11 cellular contexts compared by ENCODE assay signal in genomic region chr1:179298952-179299351, GRCh38. TPM values are rescaled to one million over a fixed set of nuclear protein-coding genes. Genes with fewer than 3 reads are reported as not detected.
DNase-seq lines count a peak whose midpoint lies in the region; ATAC-seq and TF ChIP-seq lines count a peak whose summit lies in the region.
"Had no signal": no experiment of that assay in that cellular context is flagged by ENCODE, and none has a peak within 500 bp of the region (broad histone marks: within the 10 kb centered on the region; RNA-seq: fewer than 3 reads in every experiment).

No MANE protein-coding gene starts in this region.

- H3K4me3 ChIP-seq in left lung: no peak overlapping the region

- peak overlapping the region; percentile 81 for H3K27ac Mint-ChIP-seq in activated CD4-positive, alpha-beta T cell treated with anti-CD3 and anti-CD28 coated beads, Interleukin-2, amount 10 ng/mL, durations not matched to agents 7 days and 5 days

- ATAC-seq in HG02973 (IDR thresholded peaks at IDR 0.05; ENCODE audit: unreplicated experiment): peak; percentile 84
- ATAC-seq in left lung: no peak
- no peak for ATAC-seq in Right ventricle myocardium superior (ENCODE audit: poor library complexity)
- ATAC-seq: esophagus mucosa had no signal

- CTCF ChIA-PET in activated CD4-positive, alpha-beta T cell treated with anti-CD3 and anti-CD28 coated beads, Interleukin-2, amount 10 ng/mL, durations not matched to agents 7 days and 5 days (lab: Charles Lee): interaction anchor here (0.6 kb wide), 1 partner anchor 10 kb away, joined by 3 read pairs; no protein-coding TSS in a partner anchor

- H3K9me3 ChIP-seq in left lung: no peaks in the 10 kb centered on the region

- TF ChIP-seq CTCF in left lung (IDR thresholded peaks at IDR 0.05): no peak

- no peaks in the 10 kb centered on the region for H3K27me3 Mint-ChIP-seq in activated CD4-positive, alpha-beta T cell treated with anti-CD3 and anti-CD28 coated beads, Interleukin-2, amount 10 ng/mL, durations not matched to agents 7 days and 5 days

- H3K4me1 Mint-ChIP-seq in activated CD4-positive, alpha-beta T cell treated with anti-CD3 and anti-CD28 coated beads, Interleukin-2, amount 10 ng/mL, durations not matched to agents 7 days and 5 days: peaks cover 71% of the 10 kb centered on the region

- POLR2A ChIA-PET in activated CD4-positive, alpha-beta T cell treated with anti-CD3 and anti-CD28 coated beads, Interleukin-2, amount 10 ng/mL, durations not matched to agents 7 days and 5 days (lab: Charles Lee): no interaction called here

- no peaks in the 10 kb centered on the region for H3K9me3 Mint-ChIP-seq in activated CD4-positive, alpha-beta T cell treated with anti-CD3 and anti-CD28 coated beads, Interleukin-2, amount 10 ng/mL, durations not matched to agents 7 days and 5 days

- peaks cover 8 to 46% of the 10 kb centered on the region in 2 donors for H3K4me1 ChIP-seq in left lung
- H3K4me1 ChIP-seq: parathyroid adenoma had no signal

- intact Hi-C loops in left lung (cut with DNase I) (no loop called here), Right ventricle myocardium superior (cut with DNase I) (loop anchor here (10.0 kb wide), 1 partner anchor 214 kb away; the partner anchor contains the start of gene TOR3A)

- H3K36me3 ChIP-seq in left lung: peaks cover 0 to 14% of the 10 kb centered on the region in 2 donors

- H3K4me3 Mint-ChIP-seq in activated CD4-positive, alpha-beta T cell treated with anti-CD3 and anti-CD28 coated beads, Interleukin-2, amount 10 ng/mL, durations not matched to agents 7 days and 5 days: peak overlapping the region; percentile 6

- no peaks in the 10 kb centered on the region for H3K27me3 ChIP-seq in left lung

- H3K36me3 Mint-ChIP-seq in activated CD4-positive, alpha-beta T cell treated with anti-CD3 and anti-CD28 coated beads, Interleukin-2, amount 10 ng/mL, durations not matched to agents 7 days and 5 days (ENCODE audit: low read depth): peaks cover 47% of the 10 kb centered on the region

- peak; percentile 3 for DNase-seq in NK-92 treated with Interleukin-12 subunit alpha and Interleukin-12 subunit beta, amount 100 ng/mL, for 24 hours (lab: John Stamatoyannopoulos, UW)
- DNase-seq in NK-92 (lab: John Stamatoyannopoulos, UW; ENCODE audit: unreplicated experiment) (no peak), left lung (no peak), Right ventricle myocardium superior (no peak), NCI-H226 (no peak)
- peak; percentile 71 for DNase-seq in activated CD4-positive, alpha-beta T cell treated with anti-CD3 and anti-CD28 coated beads, Interleukin-2, amount 10 ng/mL, durations not matched to agents 7 days and 5 days
- DNase-seq in stimulated activated CD8-positive, alpha-beta memory T cell treated with anti-CD3 and anti-CD28 coated beads, Interleukin-15, amount 100 ng/mL, for 1 hour (ENCODE audit: low read depth): peak; percentile 13

- H3K27ac ChIP-seq in left lung: no peak overlapping the region
- H3K27ac ChIP-seq: 22Rv1, parathyroid adenoma had no signal

RNA-seq across cellular contexts. Expression of gene SOAT1, which starts 5.4 kb away (rescaled TPM):
- total RNA-seq in activated CD4-positive, alpha-beta T cell treated with anti-CD3 and anti-CD28 coated beads, Interleukin-2, amount 10 ng/mL, durations not matched to agents 7 days and 5 days: 10 to 100 TPM; 62.3 to 68.9 TPM
- total RNA-seq in left lung (100 to 1,000 TPM in 1 of 2 donors, 10 to 100 TPM in 1; 75.6 to 102 TPM), Right ventricle myocardium superior (8.5 TPM)

Comparison
In these comparisons a context has a peak if more than half of its experiments do, and no peak if none do; other contexts are left out.
1. DNase-seq: peak in NK-92 treated with Interleukin-12 subunit alpha and Interleukin-12 subunit beta, amount 100 ng/mL, for 24 hours (single experiment), activated CD4-positive, alpha-beta T cell treated with anti-CD3 and anti-CD28 coated beads, Interleukin-2, amount 10 ng/mL, durations not matched to agents 7 days and 5 days (single experiment) and stimulated activated CD8-positive, alpha-beta memory T cell treated with anti-CD3 and anti-CD28 coated beads, Interleukin-15, amount 100 ng/mL, for 1 hour (single experiment); none in NK-92 (single experiment), left lung (0 of 2), Right ventricle myocardium superior (single experiment) and NCI-H226 (single experiment).